8 cellular contexts compared by ENCODE assay signal in genomic region chr14:99682809-99683618, GRCh38. TPM values are rescaled to one million over a fixed set of nuclear protein-coding genes. Genes with fewer than 3 reads are reported as not detected.
DNase-seq lines count a peak whose midpoint lies in the region; ATAC-seq, FAIRE-seq and TF ChIP-seq lines count a peak whose summit lies in the region.

No MANE protein-coding gene starts in this region.

- H3K4me3 ChIP-seq in GM12864 (ENCODE audit: low read depth, low read length), result peak overlapping the region; percentile 75
- H3K4me3 ChIP-seq in bronchial epithelial cell (ENCODE audit: low read depth, low read length), result peak overlapping the region; percentile 86

- no peak for FAIRE-seq in bronchial epithelial cell (lab: Jason Lieb, UNC)

- peak; percentile 88 for TF ChIP-seq CTCF in GM12864 (IDR thresholded peaks at IDR 0.05; ENCODE audit: low read depth, low read length, missing control alignments)
- TF ChIP-seq CTCF in WTC11 (IDR thresholded peaks at IDR 0.05), result peak; percentile 92
- TF ChIP-seq CTCF in bronchial epithelial cell (IDR thresholded peaks at IDR 0.05; ENCODE audit: insufficient read depth, low read length, severe bottlenecking), result peak; percentile 96

- H3K27ac Mint-ChIP-seq in WTC11, result no peak overlapping the region; the same call in 1 of the 2 replicates

- H3K27me3 Mint-ChIP-seq in WTC11 (ENCODE audit: low read depth), result peaks cover 7% of the 10 kb centered on the region

- H3K36me3 ChIP-seq in bronchial epithelial cell (ENCODE audit: control insufficient read depth, insufficient read depth, low read length), result no peaks in the 10 kb centered on the region

- peaks cover 16% of the 10 kb centered on the region for H3K9me3 Mint-ChIP-seq in WTC11

- peaks cover 18% of the 10 kb centered on the region for H3K4me1 Mint-ChIP-seq in WTC11

- peaks cover 3% of the 10 kb centered on the region for H3K27me3 ChIP-seq in bronchial epithelial cell (ENCODE audit: control insufficient read depth, insufficient read depth, low read length)

- peaks cover 6% of the 10 kb centered on the region for H3K36me3 Mint-ChIP-seq in WTC11

- ATAC-seq in HG02610 (IDR thresholded peaks at IDR 0.05; ENCODE audit: unreplicated experiment), result peak; percentile 22
- ATAC-seq in WTC11, result peak; percentile 27
- ATAC-seq in HG02763 (IDR thresholded peaks at IDR 0.05; ENCODE audit: unreplicated experiment), result no peak

- POLR2A ChIA-PET in WTC11 (lab: Charles Lee), result no interaction called here

- DNase-seq in GM12864 (ENCODE audit: low read depth) (no peak), NCI-H187 (lab: John Stamatoyannopoulos, UW) (peak; percentile 72 to 79), WTC11 (ENCODE audit: low spot score) (peak; percentile 92), bronchial epithelial cell (ENCODE audit: low read depth) (peak; percentile 31), iris pigment epithelial cell (ENCODE audit: low read depth) (peak; percentile 56), smooth muscle cell of the brain vasculature (ENCODE audit: low read depth, low spot score) (peak; percentile 32)

- H3K4me3 Mint-ChIP-seq in WTC11, result peak overlapping the region; percentile 79

- CTCF ChIA-PET in WTC11 (lab: Charles Lee), result interaction anchor here (0.6 to 1.4 kb wide), 8 partner anchors 12 to 321 kb away, joined by 3 to 9 read pairs (median 4); no protein-coding TSS in a partner anchor

TF ChIP-seq in WTC11, 78 proteins besides CTCF, POLR2A, EP300 and RAD21:
- TF ChIP-seq CBFB (CRISPR knock-in tag; IDR thresholded peaks at IDR 0.05; ENCODE audit: low read depth) (no peak), NR1H2 (CRISPR knock-in tag; IDR thresholded peaks at IDR 0.05) (no peak), CREM (CRISPR knock-in tag; IDR thresholded peaks at IDR 0.05) (peak; percentile 26; the same call in 1 of the 2 replicates), FOXK1 (CRISPR knock-in tag; IDR thresholded peaks at IDR 0.05) (peak; percentile 32; the same call in 1 of the 2 replicates), E2F5 (CRISPR knock-in tag; IDR thresholded peaks at IDR 0.05) (0 out of 2 replicates have a peak, but pooled peaks have one; percentile 35), MYBL2 (CRISPR knock-in tag; IDR thresholded peaks at IDR 0.05) (no peak; the same call in 1 of the 2 replicates), RELA (CRISPR knock-in tag; IDR thresholded peaks at IDR 0.05; ENCODE audit: borderline replicate concordance) (no peak), SP1 (CRISPR knock-in tag; conservative IDR thresholded peaks at IDR 0.05) (peak; percentile 59), TEAD4 (CRISPR knock-in tag; IDR thresholded peaks at IDR 0.05) (no peak)
- TF ChIP-seq, protein P1, sequence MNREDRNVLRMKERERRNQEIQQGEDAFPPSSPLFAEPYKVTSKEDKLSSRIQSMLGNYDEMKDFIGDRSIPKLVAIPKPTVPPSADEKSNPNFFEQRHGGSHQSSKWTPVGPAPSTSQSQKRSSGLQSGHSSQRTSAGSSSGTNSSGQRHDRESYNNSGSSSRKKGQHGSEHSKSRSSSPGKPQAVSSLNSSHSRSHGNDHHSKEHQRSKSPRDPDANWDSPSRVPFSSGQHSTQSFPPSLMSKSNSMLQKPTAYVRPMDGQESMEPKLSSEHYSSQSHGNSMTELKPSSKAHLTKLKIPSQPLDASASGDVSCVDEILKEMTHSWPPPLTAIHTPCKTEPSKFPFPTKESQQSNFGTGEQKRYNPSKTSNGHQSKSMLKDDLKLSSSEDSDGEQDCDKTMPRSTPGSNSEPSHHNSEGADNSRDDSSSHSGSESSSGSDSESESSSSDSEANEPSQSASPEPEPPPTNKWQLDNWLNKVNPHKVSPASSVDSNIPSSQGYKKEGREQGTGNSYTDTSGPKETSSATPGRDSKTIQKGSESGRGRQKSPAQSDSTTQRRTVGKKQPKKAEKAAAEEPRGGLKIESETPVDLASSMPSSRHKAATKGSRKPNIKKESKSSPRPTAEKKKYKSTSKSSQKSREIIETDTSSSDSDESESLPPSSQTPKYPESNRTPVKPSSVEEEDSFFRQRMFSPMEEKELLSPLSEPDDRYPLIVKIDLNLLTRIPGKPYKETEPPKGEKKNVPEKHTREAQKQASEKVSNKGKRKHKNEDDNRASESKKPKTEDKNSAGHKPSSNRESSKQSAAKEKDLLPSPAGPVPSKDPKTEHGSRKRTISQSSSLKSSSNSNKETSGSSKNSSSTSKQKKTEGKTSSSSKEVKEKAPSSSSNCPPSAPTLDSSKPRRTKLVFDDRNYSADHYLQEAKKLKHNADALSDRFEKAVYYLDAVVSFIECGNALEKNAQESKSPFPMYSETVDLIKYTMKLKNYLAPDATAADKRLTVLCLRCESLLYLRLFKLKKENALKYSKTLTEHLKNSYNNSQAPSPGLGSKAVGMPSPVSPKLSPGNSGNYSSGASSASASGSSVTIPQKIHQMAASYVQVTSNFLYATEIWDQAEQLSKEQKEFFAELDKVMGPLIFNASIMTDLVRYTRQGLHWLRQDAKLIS (CRISPR knock-in tag; IDR thresholded peaks at IDR 0.05; ENCODE audit: borderline replicate concordance), result 0 out of 2 replicates have a peak, but pooled peaks have one; percentile 12
- TF ChIP-seq, protein P2, sequence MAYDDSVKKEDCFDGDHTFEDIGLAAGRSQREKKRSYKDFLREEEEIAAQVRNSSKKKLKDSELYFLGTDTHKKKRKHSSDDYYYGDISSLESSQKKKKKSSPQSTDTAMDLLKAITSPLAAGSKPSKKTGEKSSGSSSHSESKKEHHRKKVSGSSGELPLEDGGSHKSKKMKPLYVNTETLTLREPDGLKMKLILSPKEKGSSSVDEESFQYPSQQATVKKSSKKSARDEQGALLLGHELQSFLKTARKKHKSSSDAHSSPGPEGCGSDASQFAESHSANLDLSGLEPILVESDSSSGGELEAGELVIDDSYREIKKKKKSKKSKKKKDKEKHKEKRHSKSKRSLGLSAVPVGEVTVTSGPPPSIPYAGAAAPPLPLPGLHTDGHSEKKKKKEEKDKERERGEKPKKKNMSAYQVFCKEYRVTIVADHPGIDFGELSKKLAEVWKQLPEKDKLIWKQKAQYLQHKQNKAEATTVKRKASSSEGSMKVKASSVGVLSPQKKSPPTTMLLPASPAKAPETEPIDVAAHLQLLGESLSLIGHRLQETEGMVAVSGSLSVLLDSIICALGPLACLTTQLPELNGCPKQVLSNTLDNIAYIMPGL (CRISPR knock-in tag; IDR thresholded peaks at IDR 0.05), result peak; percentile 83
- TF ChIP-seq, protein P3, sequence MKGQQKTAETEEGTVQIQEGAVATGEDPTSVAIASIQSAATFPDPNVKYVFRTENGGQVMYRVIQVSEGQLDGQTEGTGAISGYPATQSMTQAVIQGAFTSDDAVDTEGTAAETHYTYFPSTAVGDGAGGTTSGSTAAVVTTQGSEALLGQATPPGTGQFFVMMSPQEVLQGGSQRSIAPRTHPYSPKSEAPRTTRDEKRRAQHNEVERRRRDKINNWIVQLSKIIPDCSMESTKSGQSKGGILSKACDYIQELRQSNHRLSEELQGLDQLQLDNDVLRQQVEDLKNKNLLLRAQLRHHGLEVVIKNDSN (CRISPR knock-in tag; IDR thresholded peaks at IDR 0.05), result no peak
- TF ChIP-seq, protein P4, sequence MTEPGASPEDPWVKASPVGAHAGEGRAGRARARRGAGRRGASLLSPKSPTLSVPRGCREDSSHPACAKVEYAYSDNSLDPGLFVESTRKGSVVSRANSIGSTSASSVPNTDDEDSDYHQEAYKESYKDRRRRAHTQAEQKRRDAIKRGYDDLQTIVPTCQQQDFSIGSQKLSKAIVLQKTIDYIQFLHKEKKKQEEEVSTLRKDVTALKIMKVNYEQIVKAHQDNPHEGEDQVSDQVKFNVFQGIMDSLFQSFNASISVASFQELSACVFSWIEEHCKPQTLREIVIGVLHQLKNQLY (CRISPR knock-in tag; IDR thresholded peaks at IDR 0.05), result peak; percentile 78; the same call in 1 of the 2 replicates

RNA-seq across cellular contexts. Expression of gene CYP46A1, which starts 1.1 kb away (rescaled TPM):
- total RNA-seq in WTC11 (2021), result 0.57 to 0.77 TPM (median 0.73 TPM) in 3 replicates
- total RNA-seq in bronchial epithelial cell, result 0.13 TPM in 1 of 2 replicates, not detected in the other

RNA-seq across cellular contexts. Expression of gene HHIPL1, which starts 38.1 kb away (rescaled TPM):
- total RNA-seq in WTC11 (2021) (1.2 to 2.0 TPM (median 1.5 TPM) in 3 replicates), bronchial epithelial cell (0.53 and 1.2 TPM in 2 replicates)
